In genomic region chr11:125242141-125242780, GRCh38 we compare ENCODE assay signal across 18 cellular contexts.
DNase-seq lines count a peak whose midpoint lies in the region; ATAC-seq, FAIRE-seq and TF ChIP-seq lines count a peak whose summit lies in the region.
"Had no signal": no experiment of that assay in that cellular context is flagged by ENCODE, and none has a peak within 500 bp of the region (broad histone marks: within the 10 kb centered on the region; RNA-seq: fewer than 3 reads in every experiment).

No MANE protein-coding gene starts in this region.

- 92 to 95% methylated on average over 12 of the region's 12 CpGs for WGBS in pancreas, 2 donors

- H3K9me3 ChIP-seq in upper lobe of right lung (no peaks in the 10 kb centered on the region), pancreas (no peaks in the 10 kb centered on the region)

- H3K4me1 ChIP-seq in upper lobe of right lung (no peaks in the 10 kb centered on the region), pancreas (no peaks in the 10 kb centered on the region)
- H3K4me1 ChIP-seq: BLaER1 treated with 17β-estradiol and CSF1 and Interleukin-3, amounts not matched to agents 10 nM and 100 nM had no signal

- ATAC-seq in upper lobe of right lung (no peak), pancreas (no peak), GM19467 (IDR thresholded peaks at IDR 0.05; ENCODE audit: unreplicated experiment) (no peak), GM19455 (IDR thresholded peaks at IDR 0.05; ENCODE audit: unreplicated experiment) (no peak)
- ATAC-seq: CD8-positive, alpha-beta T cell; GM23338; HCT116 had no signal

- no peaks in the 10 kb centered on the region for H3K9me3 Mint-ChIP-seq in chondrocyte (ENCODE audit: low read depth)
- H3K9me3 Mint-ChIP-seq in neural crest cell = no peaks in the 10 kb centered on the region
- H3K9me3 Mint-ChIP-seq: CD8-positive, alpha-beta T cell; GM23338; HFFc6 had no signal

- no peak for DNase-seq in chondrocyte (ENCODE audit: low spot score)
- DNase-seq in left kidney (ENCODE audit: low read depth, low spot score) = peak; percentile 57
- DNase-seq in neural crest cell (ENCODE audit: low read depth, low spot score) = no peak
- peak; percentile 33 for DNase-seq in upper lobe of right lung
- no peak for DNase-seq in pancreas
- DNase-seq: Calu3; CD8-positive, alpha-beta T cell; DMS79 treated with DMSO at 0.1 percent for 48 hours; GF-D8; H7; HFFc6 had no signal

- H3K27me3 Mint-ChIP-seq in chondrocyte (ENCODE audit: low read depth) (no peaks in the 10 kb centered on the region), neural crest cell (ENCODE audit: low read depth) (peaks cover 67% of the 10 kb centered on the region)

- H3K36me3 Mint-ChIP-seq in chondrocyte (ENCODE audit: low read depth) (peaks cover 14% of the 10 kb centered on the region), neural crest cell (ENCODE audit: low read depth) (peaks cover 8% of the 10 kb centered on the region)
- H3K36me3 Mint-ChIP-seq: CD8-positive, alpha-beta T cell had no signal

- FAIRE-seq in pancreas (lab: Jason Lieb, UNC) = no peak

- peak overlapping the region; percentile 74 for H3K27ac Mint-ChIP-seq in chondrocyte (ENCODE audit: unreplicated experiment)
- H3K27ac Mint-ChIP-seq in neural crest cell (ENCODE audit: unreplicated experiment) = peak overlapping the region; percentile 83
- H3K27ac Mint-ChIP-seq: B cell; CD8-positive, alpha-beta T cell; GM23338; HFFc6 had no signal

- H3K4me1 Mint-ChIP-seq in chondrocyte (ENCODE audit: low read depth) (peaks cover 50% of the 10 kb centered on the region), neural crest cell (peaks cover 31% of the 10 kb centered on the region)
- H3K4me1 Mint-ChIP-seq: B cell had no signal

- no peak overlapping the region for H3K4me3 Mint-ChIP-seq in chondrocyte (ENCODE audit: unreplicated experiment)
- no peak overlapping the region for H3K4me3 Mint-ChIP-seq in neural crest cell
- H3K4me3 Mint-ChIP-seq: B cell; CD8-positive, alpha-beta T cell; GM23338; HFFc6 had no signal

- H3K27ac ChIP-seq in upper lobe of right lung = no peak overlapping the region
- H3K27ac ChIP-seq in pancreas = no peak overlapping the region
- H3K27ac ChIP-seq: BLaER1 treated with 17β-estradiol and CSF1 and Interleukin-3, amounts not matched to agents 10 nM and 100 nM; HL-60 had no signal

- H3K4me3 ChIP-seq in upper lobe of right lung (no peak overlapping the region), pancreas (no peak overlapping the region)
- H3K4me3 ChIP-seq: BLaER1 treated with 17β-estradiol and CSF1 and Interleukin-3, amounts not matched to agents 10 nM and 100 nM; GM23338 had no signal

- TF ChIP-seq CTCF in chondrocyte (IDR thresholded peaks at IDR 0.05) (no peak), neural crest cell (conservative IDR thresholded peaks at IDR 0.05) (no peak), upper lobe of right lung (IDR thresholded peaks at IDR 0.05) (no peak), pancreas (IDR thresholded peaks at IDR 0.05) (no peak)

- H3K36me3 ChIP-seq in upper lobe of right lung = no peaks in the 10 kb centered on the region
- H3K36me3 ChIP-seq in pancreas = no peaks in the 10 kb centered on the region
- H3K36me3 ChIP-seq: BLaER1 treated with 17β-estradiol and CSF1 and Interleukin-3, amounts not matched to agents 10 nM and 100 nM had no signal

- intact Hi-C loops in upper lobe of right lung (cut with DNase I) = no loop called here
- intact Hi-C loops in pancreas (cut with DNase I) = no loop called here

- H3K27me3 ChIP-seq in upper lobe of right lung (no peaks in the 10 kb centered on the region), pancreas (no peaks in the 10 kb centered on the region)
- H3K27me3 ChIP-seq: BLaER1 treated with 17β-estradiol and CSF1 and Interleukin-3, amounts not matched to agents 10 nM and 100 nM had no signal

Comparison
In these comparisons a context has a peak if more than half of its experiments do, and no peak if none do; other contexts are left out.
1. DNase-seq: peak in left kidney (single experiment) and upper lobe of right lung (single experiment); none in chondrocyte (single experiment), neural crest cell (single experiment) and pancreas (0 of 6).